17 cellular contexts compared by ENCODE assay signal in genomic region chr15:85760049-85760448, GRCh38. TPM values are rescaled to one million over a fixed set of nuclear protein-coding genes. Genes with fewer than 3 reads are reported as not detected.
DNase-seq lines count a peak whose midpoint lies in the region.
"Had no signal": no experiment of that assay in that cellular context is flagged by ENCODE, and none has a peak within 500 bp of the region (broad histone marks: within the 10 kb centered on the region; RNA-seq: fewer than 3 reads in every experiment).

No MANE protein-coding gene starts in this region.

- H3K14ac ChIP-seq in neuronal stem cell (ENCODE audit: low read length) = no peak overlapping the region

- CTCF ChIA-PET in activated CD4-positive, alpha-beta T cell treated with anti-CD3 and anti-CD28 coated beads, Interleukin-2, amount 10 ng/mL, durations not matched to agents 7 days and 5 days (lab: Charles Lee) = interaction anchor here (1.0 to 1.1 kb wide), 2 partner anchors 17 to 19 kb away, joined by 3 to 4 read pairs; no protein-coding TSS in a partner anchor

- no peak overlapping the region for H3K27ac ChIP-seq in neuronal stem cell (replicated peaks; ENCODE audit: low read length)
- H3K27ac ChIP-seq: A549, C4-2B had no signal

- no peak overlapping the region for H4K91ac ChIP-seq in neuronal stem cell (ENCODE audit: low read depth, low read length, poor library complexity)

- no peak overlapping the region for H3K27ac Mint-ChIP-seq in activated CD4-positive, alpha-beta T cell treated with anti-CD3 and anti-CD28 coated beads, Interleukin-2, amount 10 ng/mL, durations not matched to agents 24 days and 14 days
- H3K27ac Mint-ChIP-seq in activated CD4-positive, alpha-beta T cell treated with anti-CD3 and anti-CD28 coated beads, Interleukin-2, amount 10 ng/mL, durations not matched to agents 7 days and 5 days = no peak overlapping the region
- H3K27ac Mint-ChIP-seq: CD4-positive, alpha-beta memory T cell; GM23338 had no signal

- POLR2A ChIA-PET in activated CD4-positive, alpha-beta T cell treated with anti-CD3 and anti-CD28 coated beads, Interleukin-2, amount 10 ng/mL, durations not matched to agents 7 days and 5 days (lab: Charles Lee) = no interaction called here

- H2AK5ac ChIP-seq in neuronal stem cell (ENCODE audit: low read depth, low read length) = no peak overlapping the region

- no peaks in the 10 kb centered on the region for H3K4me1 Mint-ChIP-seq in activated CD4-positive, alpha-beta T cell treated with anti-CD3 and anti-CD28 coated beads, Interleukin-2, amount 10 ng/mL, durations not matched to agents 24 days and 14 days
- H3K4me1 Mint-ChIP-seq in activated CD4-positive, alpha-beta T cell treated with anti-CD3 and anti-CD28 coated beads, Interleukin-2, amount 10 ng/mL, durations not matched to agents 7 days and 5 days = no peaks in the 10 kb centered on the region

- no peak overlapping the region for H4K8ac ChIP-seq in neuronal stem cell (ENCODE audit: low read depth, low read length)

- H3K27me3 ChIP-seq in neuronal stem cell (ENCODE audit: control insufficient read depth in 3 of 3, insufficient read depth in 3 of 3, low read depth in 1 of 3, low read length in 3 of 3) = no peaks in the 10 kb centered on the region
- H3K27me3 ChIP-seq: BE2C had no signal

- no peak overlapping the region for H2BK120ac ChIP-seq in neuronal stem cell (ENCODE audit: low read depth, low read length)

- peak; percentile 58 for DNase-seq in T1000 (lab: John Stamatoyannopoulos, UW)
- DNase-seq in effector CD8-positive, alpha-beta T cell (lab: John Stamatoyannopoulos, UW) = peak; percentile 10
- DNase-seq in neuronal stem cell (ENCODE audit: low spot score) = no peak
- DNase-seq in stimulated activated naive CD4-positive, alpha-beta T cell (lab: John Stamatoyannopoulos, UW) = peak in 4 of 6 experiments; percentile 31 to 95 (median 90)
- DNase-seq in activated CD4-positive, alpha-beta T cell treated with anti-CD3 and anti-CD28 coated beads, Interleukin-2, amount 10 ng/mL, durations not matched to agents 24 days and 14 days = no peak
- DNase-seq in activated CD4-positive, alpha-beta T cell treated with anti-CD3 and anti-CD28 coated beads, Interleukin-2, amount 10 ng/mL, durations not matched to agents 7 days and 5 days = no peak
- no peak for DNase-seq in stimulated activated CD4-positive, alpha-beta T cell treated with anti-CD3 and anti-CD28 coated beads, Interleukin-4, amount 100 ng/mL, for 4 hours
- DNase-seq in D341Med (ENCODE audit: low spot score) = no peak
- DNase-seq: CD4-positive, alpha-beta memory T cell; DMS153; DMS79 treated with DMSO at 0.1 percent for 48 hours; EL had no signal

- no CpG with 5 or more reads among the region's 6 CpGs for WGBS in neuronal stem cell (ENCODE audit: extremely low coverage in 2 of 2, insufficient read length in 2 of 2, insufficient replicate concordance in 1 of 2), 2 donors

- no peak overlapping the region for H3K9ac ChIP-seq in neuronal stem cell (ENCODE audit: low read depth, low read length, poor library complexity)

- intact Hi-C loops in activated CD4-positive, alpha-beta T cell treated with anti-CD3 and anti-CD28 coated beads, Interleukin-2, amount 10 ng/mL, durations not matched to agents 24 days and 14 days (cut with micrococcal nuclease) = no loop called here

- H3K9me3 ChIP-seq in neuronal stem cell (replicated peaks in 1 of 2; ENCODE audit: control insufficient read depth in 2 of 2, insufficient read depth in 1 of 2, low read depth in 1 of 2, low read length in 2 of 2) = no peaks in the 10 kb centered on the region
- H3K9me3 ChIP-seq: A549, BE2C, HAP-1 had no signal

- H3K4me2 ChIP-seq in neuronal stem cell (ENCODE audit: insufficient read depth, low read length, poor library complexity, severe bottlenecking) = no peak overlapping the region
- H3K4me2 ChIP-seq: A549, GM23338 had no signal

- H3K36me3 ChIP-seq in neuronal stem cell (replicated peaks in 1 of 2; ENCODE audit: control insufficient read depth in 2 of 2, insufficient read depth in 2 of 2, low read length in 2 of 2) = peaks cover 10 to 92% of the 10 kb centered on the region in 2 donors
- H3K36me3 ChIP-seq: BE2C had no signal

- peak overlapping the region; percentile 19 for H2BK12ac ChIP-seq in neuronal stem cell (ENCODE audit: low read length)

- H2BK5ac ChIP-seq in neuronal stem cell (ENCODE audit: low read length) = peak overlapping the region; percentile 62

- H3K79me1 ChIP-seq in neuronal stem cell (ENCODE audit: low read depth, low read length) = peaks cover 21% of the 10 kb centered on the region

- H3K36me3 Mint-ChIP-seq in activated CD4-positive, alpha-beta T cell treated with anti-CD3 and anti-CD28 coated beads, Interleukin-2, amount 10 ng/mL, durations not matched to agents 24 days and 14 days (ENCODE audit: low read depth) = peaks cover 2% of the 10 kb centered on the region
- H3K36me3 Mint-ChIP-seq in activated CD4-positive, alpha-beta T cell treated with anti-CD3 and anti-CD28 coated beads, Interleukin-2, amount 10 ng/mL, durations not matched to agents 7 days and 5 days (ENCODE audit: low read depth) = peaks cover 3% of the 10 kb centered on the region

- H2AFZ ChIP-seq in neuronal stem cell (ENCODE audit: low read length) = no peak overlapping the region
- H2AFZ ChIP-seq: GM23338 had no signal

- no peaks in the 10 kb centered on the region for H3K9me3 Mint-ChIP-seq in activated CD4-positive, alpha-beta T cell treated with anti-CD3 and anti-CD28 coated beads, Interleukin-2, amount 10 ng/mL, durations not matched to agents 24 days and 14 days
- no peaks in the 10 kb centered on the region for H3K9me3 Mint-ChIP-seq in activated CD4-positive, alpha-beta T cell treated with anti-CD3 and anti-CD28 coated beads, Interleukin-2, amount 10 ng/mL, durations not matched to agents 7 days and 5 days
- H3K9me3 Mint-ChIP-seq: CD4-positive, alpha-beta memory T cell; GM23338 had no signal

- H3K27me3 Mint-ChIP-seq in activated CD4-positive, alpha-beta T cell treated with anti-CD3 and anti-CD28 coated beads, Interleukin-2, amount 10 ng/mL, durations not matched to agents 24 days and 14 days = no peaks in the 10 kb centered on the region
- no peaks in the 10 kb centered on the region for H3K27me3 Mint-ChIP-seq in activated CD4-positive, alpha-beta T cell treated with anti-CD3 and anti-CD28 coated beads, Interleukin-2, amount 10 ng/mL, durations not matched to agents 7 days and 5 days
- H3K27me3 Mint-ChIP-seq: CD4-positive, alpha-beta memory T cell had no signal

- no peak overlapping the region for H3K4me3 Mint-ChIP-seq in activated CD4-positive, alpha-beta T cell treated with anti-CD3 and anti-CD28 coated beads, Interleukin-2, amount 10 ng/mL, durations not matched to agents 24 days and 14 days
- H3K4me3 Mint-ChIP-seq in activated CD4-positive, alpha-beta T cell treated with anti-CD3 and anti-CD28 coated beads, Interleukin-2, amount 10 ng/mL, durations not matched to agents 7 days and 5 days = no peak overlapping the region
- H3K4me3 Mint-ChIP-seq: CD4-positive, alpha-beta memory T cell; GM23338 had no signal

- no peak overlapping the region for H2BK15ac ChIP-seq in neuronal stem cell (ENCODE audit: low read length)

- H3K18ac ChIP-seq in neuronal stem cell (ENCODE audit: low read length) = no peak overlapping the region

- no peak overlapping the region for H3K4ac ChIP-seq in neuronal stem cell (ENCODE audit: low read length)

- H3K23ac ChIP-seq in neuronal stem cell (ENCODE audit: low read depth, low read length, poor library complexity) = peak overlapping the region; percentile 43

- H3K4me1 ChIP-seq in neuronal stem cell (ENCODE audit: control insufficient read depth in 2 of 2, insufficient read depth in 1 of 2, low read depth in 1 of 2, low read length in 2 of 2) = peaks cover 0 to 5% of the 10 kb centered on the region in 2 donors
- H3K4me1 ChIP-seq: A549, HAP-1 had no signal

- H3K4me3 ChIP-seq in neuronal stem cell (ENCODE audit: low read length in 2 of 2) = no peak overlapping the region
- H3K4me3 ChIP-seq: A549, GM23338, HAP-1 had no signal

RNA-seq across cellular contexts. Expression of gene KLHL25, which starts 34.7 kb away (rescaled TPM):
- polyA plus RNA-seq in neuronal stem cell (2013, experiment 1 of 2) = 5.8 TPM
- 5.8 TPM for polyA plus RNA-seq in neuronal stem cell (2013, experiment 2 of 2)
- 9.0 and 9.8 TPM in 2 replicates for total RNA-seq in activated CD4-positive, alpha-beta T cell treated with anti-CD3 and anti-CD28 coated beads, Interleukin-2, amount 10 ng/mL, durations not matched to agents 24 days and 14 days
- total RNA-seq in activated CD4-positive, alpha-beta T cell treated with anti-CD3 and anti-CD28 coated beads, Interleukin-2, amount 10 ng/mL, durations not matched to agents 7 days and 5 days = 1 to 10 TPM; 7.4 to 8.0 TPM

Comparison
In these comparisons a context has a peak if more than half of its experiments do, and no peak if none do; other contexts are left out.
1. DNase-seq: peak in T1000 (single experiment), effector CD8-positive, alpha-beta T cell (single experiment) and stimulated activated naive CD4-positive, alpha-beta T cell (4 of 6); none in neuronal stem cell (single experiment), activated CD4-positive, alpha-beta T cell treated with anti-CD3 and anti-CD28 coated beads, Interleukin-2, amount 10 ng/mL, durations not matched to agents 24 days and 14 days (single experiment), activated CD4-positive, alpha-beta T cell treated with anti-CD3 and anti-CD28 coated beads, Interleukin-2, amount 10 ng/mL, durations not matched to agents 7 days and 5 days (single experiment), stimulated activated CD4-positive, alpha-beta T cell treated with anti-CD3 and anti-CD28 coated beads, Interleukin-4, amount 100 ng/mL, for 4 hours (0 of 2) and D341Med (single experiment).